ENCODE assay signal across 37 cellular contexts in the genomic region with DNA sequence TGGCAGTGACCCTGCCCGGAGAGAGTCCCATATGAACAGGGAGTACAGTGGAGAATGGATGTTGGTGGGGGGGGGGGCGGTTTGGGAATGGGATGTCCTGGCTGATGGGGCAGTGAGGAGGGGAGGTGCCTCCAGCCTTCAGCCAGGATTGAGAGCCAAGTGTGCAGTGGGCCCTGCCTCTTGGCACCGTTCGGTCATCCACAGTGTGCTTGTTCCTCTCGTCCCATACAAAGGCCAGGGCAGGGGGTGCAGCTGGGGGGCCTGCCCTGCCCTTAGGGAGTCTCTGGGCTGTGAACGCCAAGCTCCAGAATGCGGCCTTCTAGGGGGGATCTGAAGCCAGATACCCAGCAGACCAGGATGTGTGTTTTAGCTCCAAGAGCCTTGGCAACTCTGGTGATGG. TPM values are rescaled to one million over a fixed set of nuclear protein-coding genes. Genes with fewer than 3 reads are reported as not detected.
"Had no signal": no experiment of that assay in that cellular context is flagged by ENCODE, and none has a peak within 500 bp of the region (broad histone marks: within the 10 kb centered on the region; RNA-seq: fewer than 3 reads in every experiment).

No MANE protein-coding gene starts in this region.

- ATAC-seq: foreskin keratinocyte; gastroesophageal sphincter; heart right ventricle; left ventricle myocardium superior; natural killer cell; sciatic nerve; stimulated activated effector memory CD8-positive, alpha-beta T cell treated with anti-CD3 and anti-CD28 coated beads, Interleukin-12 subunit alpha, Interleukin-12 subunit beta, amount 100 ng/mL, for 72 hours had no signal

- H2AFZ ChIP-seq: parathyroid adenoma had no signal

- H3K4me3 Mint-ChIP-seq: dendritic cell treated with granulocyte-macrophage colony-stimulating factor and Interleukin-4, amounts not matched to agents 40 ng/mL and 50 ng/mL, for 4 days; endodermal cell; memory B cell; natural killer cell; stimulated activated effector memory CD8-positive, alpha-beta T cell treated with anti-CD3 and anti-CD28 coated beads, Interleukin-12 subunit alpha, Interleukin-12 subunit beta, amount 100 ng/mL, for 72 hours had no signal

- H3K9me3 ChIP-seq: colonic mucosa, esophagus muscularis mucosa, gastroesophageal sphincter, heart right ventricle, neutrophil, prostate gland, right atrium auricular region, stomach, thyroid gland had no signal

- H3K4me2 ChIP-seq: smooth muscle cell had no signal

- H3K27ac Mint-ChIP-seq: dendritic cell treated with granulocyte-macrophage colony-stimulating factor and Interleukin-4, amounts not matched to agents 40 ng/mL and 50 ng/mL, for 4 days; endodermal cell; memory B cell; natural killer cell; stimulated activated effector memory CD8-positive, alpha-beta T cell treated with anti-CD3 and anti-CD28 coated beads, Interleukin-12 subunit alpha, Interleukin-12 subunit beta, amount 100 ng/mL, for 72 hours had no signal

- H3K4me3 ChIP-seq: colonic mucosa, esophagus muscularis mucosa, gastroesophageal sphincter, heart right ventricle, lung, prostate gland, right atrium auricular region, smooth muscle cell, stomach, thyroid gland had no signal

- H3K27me3 Mint-ChIP-seq: dendritic cell treated with granulocyte-macrophage colony-stimulating factor and Interleukin-4, amounts not matched to agents 40 ng/mL and 50 ng/mL, for 4 days had no signal

- H3K4me1 ChIP-seq: esophagus muscularis mucosa, foreskin keratinocyte, gastroesophageal sphincter, heart right ventricle, parathyroid adenoma, prostate gland, thyroid gland had no signal

- DNase-seq: colonic mucosa; effector CD8-positive, alpha-beta T cell; endodermal cell; foreskin keratinocyte; heart right ventricle; hippocampal formation; kidney glomerular epithelial cell; left ventricle myocardium superior; natural killer cell; stimulated activated CD4-positive, alpha-beta T cell treated with anti-CD3 and anti-CD28 coated beads, Interleukin-2, amount 100 ng/mL, for 24 hours; stimulated activated CD4-positive, alpha-beta T cell treated with anti-CD3 and anti-CD28 coated beads, Interleukin-4, amount 100 ng/mL, for 24 hours; stimulated activated naive CD4-positive, alpha-beta T cell treated with Interleukin-2 at 50 U/mL for 16 hours; stomach; thyroid gland; trophoblast cell had no signal

- H3K9ac ChIP-seq: parathyroid adenoma had no signal

- H3K36me3 Mint-ChIP-seq: memory B cell; natural killer cell; stimulated activated effector memory CD8-positive, alpha-beta T cell treated with anti-CD3 and anti-CD28 coated beads, Interleukin-12 subunit alpha, Interleukin-12 subunit beta, amount 100 ng/mL, for 72 hours had no signal

- H3K36me3 ChIP-seq: colonic mucosa, esophagus muscularis mucosa, gastroesophageal sphincter, heart right ventricle, neutrophil, prostate gland, right atrium auricular region, stomach, thyroid gland had no signal

- H3K27ac ChIP-seq: colonic mucosa, esophagus muscularis mucosa, foreskin keratinocyte, gastroesophageal sphincter, heart right ventricle, neutrophil, parathyroid adenoma, prostate gland, right atrium auricular region, stomach, thyroid gland had no signal

- H3K9me3 Mint-ChIP-seq: dendritic cell treated with granulocyte-macrophage colony-stimulating factor and Interleukin-4, amounts not matched to agents 40 ng/mL and 50 ng/mL, for 4 days; endodermal cell; memory B cell; natural killer cell; stimulated activated effector memory CD8-positive, alpha-beta T cell treated with anti-CD3 and anti-CD28 coated beads, Interleukin-12 subunit alpha, Interleukin-12 subunit beta, amount 100 ng/mL, for 72 hours had no signal

- H3K27me3 ChIP-seq: colonic mucosa, foreskin keratinocyte, gastroesophageal sphincter, heart right ventricle, neutrophil, right atrium auricular region, thyroid gland had no signal

- H3K4me1 Mint-ChIP-seq: endodermal cell; natural killer cell; stimulated activated effector memory CD8-positive, alpha-beta T cell treated with anti-CD3 and anti-CD28 coated beads, Interleukin-12 subunit alpha, Interleukin-12 subunit beta, amount 100 ng/mL, for 72 hours had no signal

RNA-seq across cellular contexts. Expression of a gene that starts 34.0 kb away (rescaled TPM):
- total RNA-seq: endodermal cell, endothelial cell of umbilical vein, epithelial cell of proximal tubule, esophagus muscularis mucosa, foreskin keratinocyte, left ventricle myocardium superior, lung, natural killer cell, omental fat pad, right atrium auricular region, sciatic nerve, smooth muscle cell, subcutaneous adipose tissue had no signal
- polyA plus RNA-seq: endothelial cell of umbilical vein, fibroblast of lung, foreskin keratinocyte, heart right ventricle, smooth muscle cell had no signal

RNA-seq across cellular contexts. Expression of a gene that starts 49.2 kb away (rescaled TPM):
- total RNA-seq: cerebellum, colonic mucosa, endodermal cell, endothelial cell of umbilical vein, epithelial cell of proximal tubule, esophagus muscularis mucosa, fibroblast of lung, foreskin keratinocyte, gastroesophageal sphincter, left ventricle myocardium superior, lung, mononuclear cell, natural killer cell, omental fat pad, right atrium auricular region, sciatic nerve, smooth muscle cell, stomach, subcutaneous adipose tissue, temporal lobe, thyroid gland had no signal
- polyA plus RNA-seq: endothelial cell of umbilical vein, fibroblast of lung, foreskin keratinocyte, heart right ventricle, lung, neural cell, smooth muscle cell, stomach, urinary bladder had no signal
